Comparison of ENCODE assay signal across 16 cellular contexts in the genomic region with DNA sequence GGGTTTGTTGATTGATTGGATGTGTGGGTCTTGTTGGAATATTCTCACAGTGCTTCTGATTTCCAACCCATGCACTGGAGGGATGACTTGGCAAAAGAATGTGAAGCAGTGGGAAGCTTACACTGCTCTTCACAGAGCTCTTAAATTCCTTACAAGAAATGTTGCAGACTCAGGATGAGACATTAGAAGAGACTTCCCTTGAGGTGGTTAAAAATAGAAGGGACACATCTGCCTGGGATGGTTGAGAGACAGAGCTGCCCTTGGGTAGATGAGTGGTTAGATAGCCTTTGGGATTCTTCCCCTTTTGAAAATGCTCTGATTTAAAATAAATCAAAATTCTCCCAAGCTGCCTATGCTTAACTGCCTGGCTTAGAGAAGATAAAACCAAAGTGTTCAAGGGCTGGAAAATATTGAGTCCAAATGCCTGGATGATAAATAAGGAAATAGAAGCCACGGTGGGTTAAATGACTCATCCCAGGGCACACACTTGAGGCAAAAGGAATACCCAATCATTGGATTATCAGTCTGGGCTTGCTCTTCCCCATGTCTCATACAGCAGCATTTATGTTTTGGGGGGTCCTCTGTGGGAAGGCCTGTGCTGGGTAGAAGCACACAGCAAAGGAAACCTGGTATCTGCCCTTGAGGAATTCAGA.
DNase-seq lines count a peak whose midpoint lies in the region; ATAC-seq lines count a peak whose summit lies in the region.
"Had no signal": no experiment of that assay in that cellular context is flagged by ENCODE, and none has a peak within 500 bp of the region (broad histone marks: within the 10 kb centered on the region; RNA-seq: fewer than 3 reads in every experiment).

No MANE protein-coding gene starts in this region.

- no peaks in the 10 kb centered on the region for H3K27me3 ChIP-seq in H7 (ENCODE audit: control insufficient read depth, insufficient read depth, low read length)
- H3K27me3 ChIP-seq: SJCRH30, suprapubic skin had no signal

- no peaks in the 10 kb centered on the region for H3K4me1 Mint-ChIP-seq in activated CD8-positive, alpha-beta T cell treated with anti-CD3 and anti-CD28 coated beads, Interleukin-2, amount 10 ng/mL, durations not matched to agents 7 days and 5 days (ENCODE audit: low read depth)
- H3K4me1 Mint-ChIP-seq: WTC11 had no signal

- H3K27me3 Mint-ChIP-seq in activated CD8-positive, alpha-beta T cell treated with anti-CD3 and anti-CD28 coated beads, Interleukin-2, amount 10 ng/mL, durations not matched to agents 7 days and 5 days (ENCODE audit: low read depth), result peaks cover 1% of the 10 kb centered on the region

- no peak overlapping the region for H3K27ac Mint-ChIP-seq in activated CD8-positive, alpha-beta T cell treated with anti-CD3 and anti-CD28 coated beads, Interleukin-2, amount 10 ng/mL, durations not matched to agents 7 days and 5 days
- H3K27ac Mint-ChIP-seq: WTC11 had no signal

- no peak overlapping the region for H3K4me3 Mint-ChIP-seq in activated CD8-positive, alpha-beta T cell treated with anti-CD3 and anti-CD28 coated beads, Interleukin-2, amount 10 ng/mL, durations not matched to agents 7 days and 5 days
- H3K4me3 Mint-ChIP-seq: WTC11 had no signal

- no peak overlapping the region for H3K27ac ChIP-seq in caudate nucleus (ENCODE audit: low read depth, low read length)
- H3K27ac ChIP-seq: SJCRH30, suprapubic skin had no signal

- no peak overlapping the region for H3K4me3 ChIP-seq in H7 (ENCODE audit: insufficient read depth, low read depth, low read length)
- H3K4me3 ChIP-seq: SJCRH30, suprapubic skin had no signal

- no peak for ATAC-seq in HG02763 (IDR thresholded peaks at IDR 0.05; ENCODE audit: unreplicated experiment)
- ATAC-seq in activated CD8-positive, alpha-beta T cell treated with anti-CD3 and anti-CD28 coated beads, Interleukin-2, amount 10 ng/mL, durations not matched to agents 7 days and 5 days, result no peak
- ATAC-seq: sciatic nerve, WTC11 had no signal

- DNase-seq in EL, result peak; percentile 85
- DNase-seq in OCI-M1 (lab: John Stamatoyannopoulos, UW), result peak; percentile 56
- DNase-seq in fibroblast of peridontal ligament (ENCODE audit: extremely low read depth), result peak; percentile 71
- DNase-seq in pons (ENCODE audit: low spot score), result peak; percentile 26
- DNase-seq in H7, result no peak
- DNase-seq in caudate nucleus (lab: John Stamatoyannopoulos, UW), result no peak
- DNase-seq in activated CD8-positive, alpha-beta T cell treated with anti-CD3 and anti-CD28 coated beads, Interleukin-2, amount 10 ng/mL, durations not matched to agents 7 days and 5 days, result no peak
- DNase-seq: activated CD8-positive, alpha-beta memory T cell treated with anti-CD3 and anti-CD28 coated beads, Interleukin-2, amount 50 U/mL, for 48 hours; COR-L47; effector CD4-positive, alpha-beta T cell; NCI-H146; SJCRH30 had no signal

- CTCF ChIA-PET in activated CD8-positive, alpha-beta T cell treated with anti-CD3 and anti-CD28 coated beads, Interleukin-2, amount 10 ng/mL, durations not matched to agents 7 days and 5 days (lab: Charles Lee), result no interaction called here

- H3K36me3 ChIP-seq in H7 (replicated peaks; ENCODE audit: control insufficient read depth, insufficient read depth, low read length), result no peaks in the 10 kb centered on the region
- H3K36me3 ChIP-seq: SJCRH30, suprapubic skin had no signal

- H3K9me3 Mint-ChIP-seq in activated CD8-positive, alpha-beta T cell treated with anti-CD3 and anti-CD28 coated beads, Interleukin-2, amount 10 ng/mL, durations not matched to agents 7 days and 5 days (ENCODE audit: insufficient read depth), result no peaks in the 10 kb centered on the region
- H3K9me3 Mint-ChIP-seq: WTC11 had no signal

- no peaks in the 10 kb centered on the region for H3K36me3 Mint-ChIP-seq in activated CD8-positive, alpha-beta T cell treated with anti-CD3 and anti-CD28 coated beads, Interleukin-2, amount 10 ng/mL, durations not matched to agents 7 days and 5 days (ENCODE audit: low read depth)
- H3K36me3 Mint-ChIP-seq: WTC11 had no signal

- POLR2A ChIA-PET in activated CD8-positive, alpha-beta T cell treated with anti-CD3 and anti-CD28 coated beads, Interleukin-2, amount 10 ng/mL, durations not matched to agents 7 days and 5 days (lab: Charles Lee), result no interaction called here

Comparison
In these comparisons a context has a peak if more than half of its experiments do, and no peak if none do; other contexts are left out.
1. DNase-seq: peak in EL (single experiment), OCI-M1 (single experiment), fibroblast of peridontal ligament (single experiment) and pons (single experiment); none in H7 (single experiment), caudate nucleus (0 of 61) and activated CD8-positive, alpha-beta T cell treated with anti-CD3 and anti-CD28 coated beads, Interleukin-2, amount 10 ng/mL, durations not matched to agents 7 days and 5 days (single experiment).